In the genomic region with DNA sequence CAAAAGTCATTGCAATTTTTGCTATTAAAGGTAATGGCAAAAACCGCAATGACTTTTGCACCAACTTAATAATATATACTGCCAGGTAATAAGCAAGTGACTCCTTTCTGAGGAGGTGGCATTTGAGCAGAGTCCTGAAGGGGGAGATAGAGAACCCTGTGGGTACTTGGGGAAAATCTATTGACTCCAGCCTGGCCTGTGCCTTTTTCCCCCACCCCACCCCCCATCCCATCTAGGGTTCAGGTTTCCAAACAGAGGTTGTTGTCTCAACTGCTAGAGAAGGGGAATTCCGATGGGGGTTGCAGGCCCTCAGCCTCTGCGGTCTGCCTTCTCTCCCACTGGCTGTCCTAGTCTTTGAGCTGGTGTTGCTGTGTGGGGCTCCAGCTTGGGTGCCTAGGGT, we compare ENCODE assay signal across 8 cellular contexts. TPM values are rescaled to one million over a fixed set of nuclear protein-coding genes. Genes with fewer than 3 reads are reported as not detected.
A peak's percentile ranks its signal among the peaks of the same experiment; 100 is the strongest.
DNase-seq lines count a peak whose midpoint lies in the region; ATAC-seq, FAIRE-seq and TF ChIP-seq lines count a peak whose summit lies in the region.

No MANE protein-coding gene starts in this region.

- peaks cover 0 to 7% of the 10 kb centered on the region in 2 donors for H3K36me3 Mint-ChIP-seq in CD14-positive monocyte
- H3K36me3 Mint-ChIP-seq in activated naive CD8-positive, alpha-beta T cell treated with anti-CD3 and anti-CD28 coated beads for 36 hours, result no peaks in the 10 kb centered on the region
- H3K36me3 Mint-ChIP-seq in memory B cell, result peaks cover 3% of the 10 kb centered on the region

- TF ChIP-seq CTCF in CD14-positive monocyte (IDR thresholded peaks at IDR 0.05) (peak; percentile 33), NB4 (IDR thresholded peaks at IDR 0.05; ENCODE audit: low read depth, low read length) (peak; percentile 81)

- ATAC-seq in memory B cell (ENCODE audit: low read depth) (peak; percentile 82), HG02884 (IDR thresholded peaks at IDR 0.05; ENCODE audit: unreplicated experiment) (no peak)

- peaks cover 3 to 11% (median 5%) of the 10 kb centered on the region in 3 donors for H3K27me3 Mint-ChIP-seq in CD14-positive monocyte (ENCODE audit: low read depth in 3 of 3)
- no peaks in the 10 kb centered on the region for H3K27me3 Mint-ChIP-seq in activated naive CD8-positive, alpha-beta T cell treated with anti-CD3 and anti-CD28 coated beads for 36 hours
- H3K27me3 Mint-ChIP-seq in memory B cell, result no peaks in the 10 kb centered on the region

- FAIRE-seq in GM18507 (lab: Jason Lieb, UNC), result peak; percentile 88

- H3K9me3 Mint-ChIP-seq in CD14-positive monocyte (peaks cover 0 to 2% (median 0%) of the 10 kb centered on the region in 7 donors), memory B cell (no peaks in the 10 kb centered on the region)
- H3K9me3 Mint-ChIP-seq in activated naive CD8-positive, alpha-beta T cell treated with anti-CD3 and anti-CD28 coated beads for 36 hours, result no peaks in the 10 kb centered on the region

- no peak overlapping the region for H3K27ac Mint-ChIP-seq in CD14-positive monocyte
- H3K27ac Mint-ChIP-seq in activated naive CD8-positive, alpha-beta T cell treated with anti-CD3 and anti-CD28 coated beads for 36 hours, result no peak overlapping the region
- no peak overlapping the region for H3K27ac Mint-ChIP-seq in memory B cell

- intact Hi-C loops in CD14-positive monocyte (cut with micrococcal nuclease), result no loop called here

- TF ChIP-seq POLR2A in NB4 (IDR thresholded peaks at IDR 0.05; ENCODE audit: extremely low read depth, insufficient read length), result no peak

- DNase-seq in CD14-positive monocyte (ENCODE audit: low spot score) (no peak), GM18507 (ENCODE audit: extremely low spot score, insufficient read length, low read depth) (no peak), NB4 (ENCODE audit: low read depth) (peak; percentile 78), memory B cell (ENCODE audit: low spot score in 2 of 2) (peak in 1 of 2 donors; percentile 32), superior temporal gyrus (ENCODE audit: extremely low spot score) (no peak), epidermal melanocyte (ENCODE audit: insufficient read length, low spot score) (no peak)
- DNase-seq in activated naive CD8-positive, alpha-beta T cell treated with anti-CD3 and anti-CD28 coated beads for 36 hours, result peak; percentile 29

- no peak overlapping the region for H3K4me3 ChIP-seq in NB4 (ENCODE audit: low read depth, low read length)

- peaks cover 15% of the 10 kb centered on the region for H3K4me1 Mint-ChIP-seq in CD14-positive monocyte
- H3K4me1 Mint-ChIP-seq in activated naive CD8-positive, alpha-beta T cell treated with anti-CD3 and anti-CD28 coated beads for 36 hours, result no peaks in the 10 kb centered on the region
- peaks cover 3% of the 10 kb centered on the region for H3K4me1 Mint-ChIP-seq in memory B cell

- H3K4me3 Mint-ChIP-seq in CD14-positive monocyte, result no peak overlapping the region
- no peak overlapping the region for H3K4me3 Mint-ChIP-seq in activated naive CD8-positive, alpha-beta T cell treated with anti-CD3 and anti-CD28 coated beads for 36 hours
- H3K4me3 Mint-ChIP-seq in memory B cell, result no peak overlapping the region

RNA-seq across cellular contexts. Expression of a gene that starts 11.5 kb away (rescaled TPM):
- polyA plus RNA-seq in CD14-positive monocyte, result under 1 TPM; 0.40 to 0.55 TPM
- total RNA-seq in activated naive CD8-positive, alpha-beta T cell treated with anti-CD3 and anti-CD28 coated beads for 36 hours, result 1 to 10 TPM; 7.7 to 7.9 TPM

RNA-seq across cellular contexts. Expression of a gene that starts 24.9 kb away (rescaled TPM):
- 10 to 100 TPM; 17.6 to 19.0 TPM for polyA plus RNA-seq in CD14-positive monocyte
- total RNA-seq in activated naive CD8-positive, alpha-beta T cell treated with anti-CD3 and anti-CD28 coated beads for 36 hours, result 100 to 1,000 TPM; 337 to 352 TPM

RNA-seq across cellular contexts. Expression of a gene that starts 32.3 kb away (rescaled TPM):
- 10 to 100 TPM; 20.4 to 22.7 TPM for polyA plus RNA-seq in CD14-positive monocyte
- total RNA-seq in activated naive CD8-positive, alpha-beta T cell treated with anti-CD3 and anti-CD28 coated beads for 36 hours, result 100 to 1,000 TPM; 179 to 182 TPM

RNA-seq across cellular contexts. Expression of a gene that starts 51.2 kb away (rescaled TPM):
- polyA plus RNA-seq in CD14-positive monocyte, result 10 to 100 TPM; 21.6 to 40.8 TPM
- total RNA-seq in activated naive CD8-positive, alpha-beta T cell treated with anti-CD3 and anti-CD28 coated beads for 36 hours, result 10 to 100 TPM; 33.2 to 33.6 TPM

Comparison
In these comparisons a context has a peak if more than half of its experiments do, and no peak if none do; other contexts are left out.
1. DNase-seq: peak in NB4 (single experiment) and activated naive CD8-positive, alpha-beta T cell treated with anti-CD3 and anti-CD28 coated beads for 36 hours (single experiment); none in CD14-positive monocyte (single experiment), GM18507 (single experiment), superior temporal gyrus (single experiment) and epidermal melanocyte (single experiment).